9 cellular contexts compared by ENCODE assay signal in the genomic region with DNA sequence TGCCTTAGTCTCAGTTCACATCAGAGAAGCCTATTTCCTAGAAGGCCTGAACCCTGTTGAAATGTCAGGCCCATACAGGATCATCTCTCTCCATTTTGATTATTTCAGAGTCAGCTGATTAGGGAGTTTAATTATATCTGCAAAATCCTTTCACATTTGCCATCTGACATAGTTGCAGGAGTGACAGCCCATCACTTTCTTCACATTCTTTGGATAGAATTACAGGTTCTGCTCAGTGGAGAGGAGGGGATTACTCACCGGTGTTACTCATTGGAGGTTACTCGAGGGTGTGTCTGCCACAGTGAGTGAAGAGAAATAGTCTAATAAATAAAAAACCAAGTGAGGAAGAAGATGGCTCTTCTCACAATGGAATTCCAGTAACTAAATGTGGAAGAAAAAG.
DNase-seq lines count a peak whose midpoint lies in the region; ATAC-seq, FAIRE-seq and TF ChIP-seq lines count a peak whose summit lies in the region.
"Had no signal": no experiment of that assay in that cellular context is flagged by ENCODE, and none has a peak within 500 bp of the region (broad histone marks: within the 10 kb centered on the region; RNA-seq: fewer than 3 reads in every experiment).

No MANE protein-coding gene starts in this region.

- no peaks in the 10 kb centered on the region for H3K9me3 ChIP-seq in AG04450 (ENCODE audit: control insufficient read depth, insufficient read depth, low read length)

- no peak for TF ChIP-seq POLR2A in H54 (IDR thresholded peaks at IDR 0.05; ENCODE audit: low read depth, low read length)

- H3K27ac Mint-ChIP-seq in activated T-helper 17 cell treated with anti-CD3 and anti-CD28 coated beads, Interleukin-2, amount 50 U/mL, for 72 hours, result peak overlapping the region; percentile 20

- TF ChIP-seq CTCF in AG04450 (IDR thresholded peaks at IDR 0.05; ENCODE audit: low read depth, low read length) (no peak), kidney epithelial cell (IDR thresholded peaks at IDR 0.05; ENCODE audit: insufficient read depth, low read length, poor library complexity, severe bottlenecking) (no peak), GM20000 (IDR thresholded peaks at IDR 0.05; ENCODE audit: extremely low read depth, missing control alignments) (no peak)

- H3K9me3 Mint-ChIP-seq in activated T-helper 17 cell treated with anti-CD3 and anti-CD28 coated beads, Interleukin-2, amount 50 U/mL, for 72 hours, result no peaks in the 10 kb centered on the region

- H3K36me3 Mint-ChIP-seq in activated T-helper 17 cell treated with anti-CD3 and anti-CD28 coated beads, Interleukin-2, amount 50 U/mL, for 72 hours (ENCODE audit: low read depth), result peaks cover 5% of the 10 kb centered on the region

- peak; percentile 69 for ATAC-seq in activated T-helper 17 cell treated with anti-CD3 and anti-CD28 coated beads, Interleukin-2, amount 50 U/mL, for 72 hours (replicated peaks)
- no peak for ATAC-seq in GM19328 (IDR thresholded peaks at IDR 0.05; ENCODE audit: unreplicated experiment)
- no peak for ATAC-seq in GM19452 (IDR thresholded peaks at IDR 0.05; ENCODE audit: unreplicated experiment)
- no peak for ATAC-seq in GM21367 (IDR thresholded peaks at IDR 0.05; ENCODE audit: unreplicated experiment)

- no peaks in the 10 kb centered on the region for H3K27me3 ChIP-seq in AG04450 (ENCODE audit: control insufficient read depth, insufficient read depth, low read length)
- no peaks in the 10 kb centered on the region for H3K27me3 ChIP-seq in kidney epithelial cell (ENCODE audit: control insufficient read depth, insufficient read depth, low read length)
- H3K27me3 ChIP-seq: dorsolateral prefrontal cortex had no signal

- POLR2A ChIA-PET in AG04450 (lab: Yijun Ruan, JAX), result no interaction called here

- peak overlapping the region; percentile 58 for H3K27ac ChIP-seq in AG04450 (ENCODE audit: low read depth, low read length)
- H3K27ac ChIP-seq: dorsolateral prefrontal cortex had no signal

- peak; percentile 69 for FAIRE-seq in H54 (lab: Jason Lieb, UNC)

- H3K27me3 Mint-ChIP-seq in activated T-helper 17 cell treated with anti-CD3 and anti-CD28 coated beads, Interleukin-2, amount 50 U/mL, for 72 hours, result no peaks in the 10 kb centered on the region

- peaks cover 22% of the 10 kb centered on the region for H3K4me1 Mint-ChIP-seq in activated T-helper 17 cell treated with anti-CD3 and anti-CD28 coated beads, Interleukin-2, amount 50 U/mL, for 72 hours

- DNase-seq in AG04450 (ENCODE audit: low read depth, low spot score), result no peak
- DNase-seq in H54 (ENCODE audit: insufficient read length, low spot score), result peak; percentile 30
- peak; percentile 61 for DNase-seq in kidney epithelial cell (ENCODE audit: low read depth)
- no peak for DNase-seq in GM20000 (ENCODE audit: low spot score)
- DNase-seq: dorsolateral prefrontal cortex had no signal

- H3K4me3 Mint-ChIP-seq in activated T-helper 17 cell treated with anti-CD3 and anti-CD28 coated beads, Interleukin-2, amount 50 U/mL, for 72 hours, result no peak overlapping the region

- no peak overlapping the region for H3K4me3 ChIP-seq in AG04450 (ENCODE audit: low read depth, low read length)
- no peak overlapping the region for H3K4me3 ChIP-seq in kidney epithelial cell (ENCODE audit: low read depth, low read length)
- H3K4me3 ChIP-seq: dorsolateral prefrontal cortex had no signal

- H3K36me3 ChIP-seq in kidney epithelial cell (ENCODE audit: control insufficient read depth, insufficient read depth, low read length), result no peaks in the 10 kb centered on the region

- CTCF ChIA-PET in AG04450 (lab: Charles Lee), result no interaction called here

Comparison
In these comparisons a context has a peak if more than half of its experiments do, and no peak if none do; other contexts are left out.
1. DNase-seq: peak in H54 (single experiment) and kidney epithelial cell (single experiment); none in AG04450 (single experiment) and GM20000 (single experiment).